Comparison of ENCODE assay signal across 11 cellular contexts in genomic region chrX:51316271-51316670, GRCh38. TPM values are rescaled to one million over a fixed set of nuclear protein-coding genes. Genes with fewer than 3 reads are reported as not detected.
"Had no signal": no experiment of that assay in that cellular context is flagged by ENCODE, and none has a peak within 500 bp of the region (broad histone marks: within the 10 kb centered on the region; RNA-seq: fewer than 3 reads in every experiment).

No MANE protein-coding gene starts in this region.

- ATAC-seq: GM23338, HepG2 had no signal

- H3K4me2 ChIP-seq: GM23338, KMS-11 had no signal

- H3K27me3 Mint-ChIP-seq: IgD-negative memory B cell had no signal

- H3K27ac ChIP-seq: HL-60, KMS-11 had no signal

- DNase-seq: H9, HCEC 1CT, KBM-7 had no signal

- H3K4me3 ChIP-seq: GM23338 had no signal

- H3K9me3 Mint-ChIP-seq: GM23338, IgD-negative memory B cell had no signal

- H3K4me1 Mint-ChIP-seq: GM23338, H9, IgD-negative memory B cell had no signal

- H3K4me3 Mint-ChIP-seq: GM23338, H9, IgD-negative memory B cell had no signal

- H3K27ac Mint-ChIP-seq: GM23338, H9, IgD-negative memory B cell had no signal

- FAIRE-seq: H1, H54, HepG2 had no signal

- H2AFZ ChIP-seq: GM23338 had no signal

- H3K9ac ChIP-seq: KMS-11 had no signal

RNA-seq across cellular contexts. Expression of gene NUDT10, which starts 16.4 kb away (rescaled TPM):
- total RNA-seq: HepG2, HT1080 had no signal
- polyA plus RNA-seq: HepG2 had no signal
